In the genomic region with DNA sequence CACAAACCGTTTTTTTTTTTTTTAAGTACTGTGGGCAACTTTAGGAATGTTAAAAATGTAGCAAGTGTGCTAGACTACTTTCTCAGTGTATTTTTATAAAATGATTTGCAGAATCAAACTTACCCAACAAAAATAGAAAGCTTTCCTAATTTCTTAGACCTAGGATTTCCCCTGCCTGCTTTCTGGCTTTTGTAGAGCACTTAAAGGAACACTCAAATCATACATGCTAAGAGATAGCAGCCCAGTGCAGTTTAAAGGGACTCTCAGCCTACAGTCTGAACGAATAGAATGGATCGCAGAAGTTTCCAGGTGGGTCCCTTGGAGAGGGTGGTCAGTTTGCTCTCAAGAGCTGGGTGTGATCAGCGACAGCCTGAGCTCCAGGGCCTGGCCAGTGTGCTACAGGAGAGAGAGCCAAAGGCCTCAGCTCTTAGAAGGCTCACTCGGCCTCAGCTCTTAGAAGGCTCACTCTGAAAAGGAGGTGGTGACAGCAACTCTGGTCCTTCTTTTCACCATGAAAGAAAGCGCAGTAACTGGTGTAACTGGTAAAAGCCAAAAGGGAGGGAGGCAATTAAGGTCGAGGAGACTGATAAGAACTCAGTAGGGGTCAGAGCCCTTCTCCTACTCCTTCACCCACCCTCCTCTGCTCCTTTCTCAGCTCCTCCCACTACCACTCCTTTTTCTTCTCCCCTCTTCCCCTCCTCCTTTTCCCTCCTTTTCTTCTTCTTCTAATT, we compare ENCODE assay signal across 2 cellular contexts.
TF ChIP-seq lines count a peak whose summit lies in the region.

No MANE protein-coding gene starts in this region.

TF ChIP-seq in IMR-90, 13 proteins besides CTCF, POLR2A, EP300 and RAD21:
- TF ChIP-seq RCOR1 (IDR thresholded peaks at IDR 0.05; ENCODE audit: insufficient replicate concordance, low read length) (no peak), SMC3 (IDR thresholded peaks at IDR 0.05; ENCODE audit: low read depth, low read length) (no peak), MAZ (IDR thresholded peaks at IDR 0.05; ENCODE audit: borderline replicate concordance, low read depth, low read length) (no peak), CEBPB (IDR thresholded peaks at IDR 0.05; ENCODE audit: low read depth, low read length) (no peak), MAFK (IDR thresholded peaks at IDR 0.05; ENCODE audit: low read depth, low read length) (no peak)
TF ChIP-seq in IMR-90: peak in this region for 0.

TF ChIP-seq in endothelial cell of umbilical vein, 7 proteins besides CTCF, POLR2A, EP300 and RAD21:
- TF ChIP-seq FOS (IDR thresholded peaks at IDR 0.05; ENCODE audit: borderline replicate concordance, insufficient read depth, low read length): no peak
- no peak for TF ChIP-seq POLR2AphosphoS5 (IDR thresholded peaks at IDR 0.05; ENCODE audit: insufficient read depth, low read depth, low read length)
- TF ChIP-seq EZH2 (IDR thresholded peaks at IDR 0.05; ENCODE audit: borderline replicate concordance, low read depth, low read length, severe bottlenecking): no peak
- no peak for TF ChIP-seq MYC (IDR thresholded peaks at IDR 0.05; ENCODE audit: low read depth, low read length)
- TF ChIP-seq, protein P1, sequence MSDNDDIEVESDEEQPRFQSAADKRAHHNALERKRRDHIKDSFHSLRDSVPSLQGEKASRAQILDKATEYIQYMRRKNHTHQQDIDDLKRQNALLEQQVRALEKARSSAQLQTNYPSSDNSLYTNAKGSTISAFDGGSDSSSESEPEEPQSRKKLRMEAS (IDR thresholded peaks at IDR 0.05; ENCODE audit: insufficient read depth, insufficient read length): no peak
- no peak for TF ChIP-seq JUN (IDR thresholded peaks at IDR 0.05; ENCODE audit: borderline replicate concordance, insufficient read depth, insufficient read length, low read depth)
- no peak for TF ChIP-seq GATA2 (IDR thresholded peaks at IDR 0.05; ENCODE audit: insufficient read depth, insufficient read length, low read depth, low read length)
